8 cellular contexts compared by ENCODE assay signal in genomic region chr1:41516168-41516961, GRCh38. TPM values are rescaled to one million over a fixed set of nuclear protein-coding genes. Genes with fewer than 3 reads are reported as not detected.
DNase-seq lines count a peak whose midpoint lies in the region; ATAC-seq, FAIRE-seq and TF ChIP-seq lines count a peak whose summit lies in the region.

No MANE protein-coding gene starts in this region.

- peak; percentile 80 to 94 (median 90) for TF ChIP-seq CTCF in HCT116 (IDR thresholded peaks at IDR 0.05 in 2 of 3, conservative IDR thresholded peaks at IDR 0.05 in 1 of 3; ENCODE audit: borderline replicate concordance in 1 of 3, insufficient read depth in 1 of 3, low read depth in 2 of 3, low read length in 2 of 3)
- peak; percentile 86 to 93 (median 90) for TF ChIP-seq CTCF in GM12878 (IDR thresholded peaks at IDR 0.05 in 2 of 3, conservative IDR thresholded peaks at IDR 0.05 in 1 of 3; ENCODE audit: control insufficient read depth in 2 of 3, extremely low read depth in 1 of 3, insufficient read depth in 1 of 3, low read depth in 3 of 3, low read length in 3 of 3)

- RAD21 ChIA-PET in HCT116 (lab: Charles Lee; ENCODE audit: low non-redundant PET in 1 of 2, low total read pairs in 2 of 2, uncharacterized antibody in 2 of 2, unreplicated experiment in 2 of 2) (no interaction called here), GM12878 (lab: Charles Lee; ENCODE audit: unreplicated experiment) (interaction anchor here (1.0 to 2.2 kb wide), 8 partner anchors 24 to 657 kb away, joined by 3 to 9 read pairs (median 4); no protein-coding TSS in a partner anchor)

- no peak overlapping the region for H3K27ac ChIP-seq in HCT116 (ENCODE audit: low read depth, low read length)
- H3K27ac ChIP-seq in GM12878 (ENCODE audit: control insufficient read depth, insufficient read depth), result no peak overlapping the region; the same call in 1 of the 2 replicates

- BruUV-seq in HCT116 (replicated peaks; lab: Mats Ljungman, UMichigan), result no TSS peak
- no TSS peak for BruUV-seq in GM12878 (replicated peaks; lab: Mats Ljungman, UMichigan)

- FAIRE-seq in GM12878 (lab: Jason Lieb, UNC), result peak; percentile 57

- H3K4me1 ChIP-seq in HCT116 (ENCODE audit: control insufficient read depth in 1 of 2, insufficient read depth in 2 of 2, low read length in 2 of 2) (peaks cover 27 to 34% of the 10 kb centered on the region in 2 experiments), GM12878 (ENCODE audit: control insufficient read depth, insufficient read depth, low read length) (peaks cover 6% of the 10 kb centered on the region; the same call in 1 of the 2 replicates)

- no peak for TF ChIP-seq EP300 in GM12878 (IDR thresholded peaks at IDR 0.05; ENCODE audit: borderline replicate concordance in 1 of 2, control insufficient read depth in 1 of 2, low read depth in 2 of 2, low read length in 2 of 2)

- H3K79me2 ChIP-seq in HCT116 (ENCODE audit: insufficient read depth, low read length) (no peaks in the 10 kb centered on the region), GM12878 (ENCODE audit: control insufficient read depth, insufficient read depth, low read length) (no peaks in the 10 kb centered on the region)

- POLR2A ChIA-PET in HCT116 (lab: Charles Lee), result no interaction called here
- POLR2A ChIA-PET in GM12878 (lab: Charles Lee), result interaction anchor here (1.6 kb wide), 1 partner anchor 296 kb away, joined by 3 read pairs; no protein-coding TSS in a partner anchor

- DNase-seq in DMS53 treated with DMSO at 0.1 percent for 48 hours (lab: John Stamatoyannopoulos, UW; ENCODE audit: unreplicated experiment), result peak; percentile 81
- peak; percentile 67 for DNase-seq in HCT116 (ENCODE audit: low read depth, low spot score)
- peak; percentile 78 to 90 (median 89) for DNase-seq in NCI-H1417 (lab: John Stamatoyannopoulos, UW)
- peak in 3 of 5 experiments; percentile 26 to 48 (median 41) for DNase-seq in T-helper 2 cell
- DNase-seq in GM12878 (ENCODE audit: low read depth, low spot score), result no peak
- DNase-seq in hypothalamus (lab: John Stamatoyannopoulos, UW), result peak; percentile 19 to 99 (median 88)
- DNase-seq in retina, result peak; percentile 97

- CTCF ChIA-PET in HCT116 (lab: Charles Lee), result interaction anchor here (0.6 to 3.1 kb wide), 14 partner anchors 9 to 657 kb away, joined by 3 to 15 read pairs (median 4); partner anchors contain the start of gene EDN2
- CTCF ChIA-PET in GM12878 (lab: Yijun Ruan, JAX), result interaction anchor here (0.6 to 7.0 kb wide), 30 partner anchors 9 to 818 kb away, joined by 3 to 59 read pairs (median 3); no protein-coding TSS in a partner anchor

- TF ChIP-seq RAD21 in HCT116 (IDR thresholded peaks at IDR 0.05; ENCODE audit: low read depth), result peak; percentile 88
- peak; percentile 71 for TF ChIP-seq RAD21 in GM12878 (IDR thresholded peaks at IDR 0.05; ENCODE audit: insufficient read depth, low read depth, low read length)

- in situ Hi-C loops in GM12878 (cut with MboI), result no loop called here

- H3K4me3 ChIP-seq in HCT116 (replicated peaks in 1 of 2; ENCODE audit: low read depth in 1 of 2, low read length in 2 of 2) (no peak overlapping the region), GM12878 (no peak overlapping the region)

- H3K27me3 ChIP-seq in HCT116 (ENCODE audit: insufficient read depth, low read length), result no peaks in the 10 kb centered on the region
- H3K27me3 ChIP-seq in GM12878 (replicated peaks in 1 of 2; ENCODE audit: control insufficient read depth in 2 of 2, insufficient read depth in 2 of 2, low read length in 1 of 2), result no peaks in the 10 kb centered on the region

- intact Hi-C loops in HCT116 (cut with micrococcal nuclease) (loop anchor here (1.0 kb wide), 1 partner anchor 279 kb away; no protein-coding TSS in a partner anchor), GM12878 (cut with micrococcal nuclease; ENCODE audit: unreplicated experiment) (loop anchor here (2.0 to 5.0 kb wide), 2 partner anchors 140 to 351 kb away; no protein-coding TSS in a partner anchor)

- ATAC-seq in HCT116, result peak; percentile 97
- peak; percentile 96 for ATAC-seq in GM12878
- ATAC-seq in HG03469 (IDR thresholded peaks at IDR 0.05; ENCODE audit: unreplicated experiment), result no peak

- H2AFZ ChIP-seq in HCT116 (ENCODE audit: low read depth, low read length, poor library complexity, severe bottlenecking) (peak overlapping the region; percentile 40), GM12878 (ENCODE audit: control insufficient read depth, low read depth, low read length) (peak overlapping the region; percentile 81)

- WGBS in GM12878 (ENCODE audit: insufficient coverage, insufficient replicate concordance, low lambda C conversion rate, missing lambda C conversion rate), result 22% methylated on average over 50 of the region's 51 CpGs

- H3K4me2 ChIP-seq in HCT116 (ENCODE audit: low read length) (peak overlapping the region; percentile 47), GM12878 (ENCODE audit: control insufficient read depth, insufficient read depth) (peak overlapping the region; percentile 89)

- SMC1A ChIA-PET in GM12878 (lab: Charles Lee; ENCODE audit: uncharacterized antibody, unreplicated experiment), result interaction anchor here (1.1 to 2.4 kb wide), 8 partner anchors 24 to 657 kb away, joined by 3 to 8 read pairs (median 4); no protein-coding TSS in a partner anchor

- TF ChIP-seq POLR2A in HCT116 (IDR thresholded peaks at IDR 0.05; ENCODE audit: borderline replicate concordance, extremely low read depth, insufficient read depth, insufficient read length), result no peak
- no peak for TF ChIP-seq POLR2A in GM12878 (IDR thresholded peaks at IDR 0.05; ENCODE audit: low read depth, low read length)

- H3K9me3 ChIP-seq in HCT116 (ENCODE audit: control insufficient read depth in 1 of 2, insufficient read depth in 1 of 2, low read depth in 1 of 2, low read length in 2 of 2) (no peaks in the 10 kb centered on the region), GM12878 (replicated peaks; ENCODE audit: control insufficient read depth, insufficient read depth, low read length) (no peaks in the 10 kb centered on the region)

- H4K20me1 ChIP-seq in HCT116 (ENCODE audit: insufficient read depth) (no peaks in the 10 kb centered on the region), GM12878 (ENCODE audit: control insufficient read depth, insufficient read depth) (no peaks in the 10 kb centered on the region)

- H3K9me2 ChIP-seq in HCT116 (ENCODE audit: insufficient read depth), result no peaks in the 10 kb centered on the region

- H3K9ac ChIP-seq in HCT116 (ENCODE audit: low read length) (no peak overlapping the region), GM12878 (ENCODE audit: control insufficient read depth, insufficient read depth, low read length) (peak overlapping the region; percentile 39; the same call in 1 of the 2 replicates)

- H3K36me3 ChIP-seq in HCT116 (ENCODE audit: control insufficient read depth in 1 of 2, insufficient read depth in 2 of 2, low read length in 2 of 2) (no peaks in the 10 kb centered on the region), GM12878 (ENCODE audit: control insufficient read depth in 2 of 2, insufficient read depth in 2 of 2, low read length in 1 of 2) (no peaks in the 10 kb centered on the region; a peak in 2 of 4 replicates)

TF ChIP-seq in HCT116, 20 proteins besides CTCF, POLR2A, EP300 and RAD21 (continues in another document):
- no peak for TF ChIP-seq CBX3 (IDR thresholded peaks at IDR 0.05; ENCODE audit: low read depth)
- TF ChIP-seq EZH2phosphoT487 (IDR thresholded peaks at IDR 0.05; ENCODE audit: borderline replicate concordance), result no peak
- no peak for TF ChIP-seq SRF (IDR thresholded peaks at IDR 0.05; ENCODE audit: low read depth)

TF ChIP-seq in GM12878, 131 proteins besides CTCF, POLR2A, EP300 and RAD21 (continues in another document):
- TF ChIP-seq GATAD2B (conservative IDR thresholded peaks at IDR 0.05; ENCODE audit: low read depth), result 0 out of 2 replicates have a peak, but pooled peaks have one; percentile 30
- TF ChIP-seq BACH1 (IDR thresholded peaks at IDR 0.05; ENCODE audit: borderline replicate concordance), result 0 out of 2 replicates have a peak, but pooled peaks have one; percentile 32
- no peak for TF ChIP-seq ESRRA (IDR thresholded peaks at IDR 0.05; ENCODE audit: low read length)
- TF ChIP-seq ATF7 (IDR thresholded peaks at IDR 0.05; ENCODE audit: low read depth), result peak; percentile 40; the same call in 1 of the 2 replicates
- TF ChIP-seq ZBED1 (IDR thresholded peaks at IDR 0.05; ENCODE audit: borderline replicate concordance), result no peak
- TF ChIP-seq TBL1XR1 (IDR thresholded peaks at IDR 0.05; ENCODE audit: low read depth, low read length), result no peak

RNA-seq across cellular contexts. Expression of gene EDN2, which starts 31.9 kb away (rescaled TPM):
- not detected for total RNA-seq in HCT116 (2021; ENCODE audit: unreplicated experiment)
- polyA plus RNA-seq in HCT116 (2012), result 0.27 and 0.65 TPM in 2 replicates
- total RNA-seq in GM12878 (2013; cell fraction: nucleolus; rRNA removed), result 0.44 and 0.56 TPM in 2 replicates
- total RNA-seq in GM12878 (2014; rRNA removed), result 0.28 and 0.60 TPM in 2 replicates
- total RNA-seq in GM12878 (2014; rRNA removed; fragmentation: Illumina TruSeq; extraction: Trizol), result 0.13 and 0.23 TPM in 2 replicates
- 0.74 and 0.98 TPM in 2 replicates for total RNA-seq in GM12878 (2021)
- polyA plus RNA-seq in GM12878 (2011; ENCODE audit: low read depth), result 0.31 TPM
- 1.1 and 1.5 TPM in 2 replicates for polyA plus RNA-seq in GM12878 (2011; rRNA removed)
- polyA plus RNA-seq in GM12878 (2011; cell fraction: cytosol; rRNA removed), result 2.3 and 2.6 TPM in 2 replicates
- 9.9 and 12.3 TPM in 2 replicates for polyA plus RNA-seq in GM12878 (2011; cell fraction: nucleus; rRNA removed)
- polyA plus RNA-seq in GM12878 (2012), result 0.38 and 0.42 TPM in 2 replicates
- polyA plus RNA-seq in GM12878 (2014; fragmentation: Illumina TruSeq; extraction: Trizol), result 0.35 TPM in 1 of 2 replicates, not detected in the other
- polyA plus RNA-seq in GM12878 (2014; fragmentation: Nextera tagmentation; extraction: Ambion mirVana), result under 1 TPM in 1 of 2 experiments, not detected in 1; 0.11 TPM
- polyA plus RNA-seq in GM12878 (2014; rRNA removed), result 0.94 and 1.3 TPM in 2 replicates
- polyA plus RNA-seq in GM12878 (2016; fragmentation: Nextera tagmentation; extraction: Ambion mirVana), result under 1 TPM; 0.43 to 0.48 TPM
- 0.66 and 1.1 TPM in 2 replicates for polyA minus RNA-seq in GM12878 (2011; rRNA and poly(A)+ RNA removed)
- polyA minus RNA-seq in GM12878 (2011; cell fraction: cytosol; rRNA and poly(A)+ RNA removed), result 1.1 TPM in 1 of 2 replicates, not detected in the other
- polyA minus RNA-seq in GM12878 (2011; cell fraction: nucleus; rRNA and poly(A)+ RNA removed), result 0.60 and 0.77 TPM in 2 replicates
